Comparison of ENCODE assay signal across 1 cellular context in the genomic region with DNA sequence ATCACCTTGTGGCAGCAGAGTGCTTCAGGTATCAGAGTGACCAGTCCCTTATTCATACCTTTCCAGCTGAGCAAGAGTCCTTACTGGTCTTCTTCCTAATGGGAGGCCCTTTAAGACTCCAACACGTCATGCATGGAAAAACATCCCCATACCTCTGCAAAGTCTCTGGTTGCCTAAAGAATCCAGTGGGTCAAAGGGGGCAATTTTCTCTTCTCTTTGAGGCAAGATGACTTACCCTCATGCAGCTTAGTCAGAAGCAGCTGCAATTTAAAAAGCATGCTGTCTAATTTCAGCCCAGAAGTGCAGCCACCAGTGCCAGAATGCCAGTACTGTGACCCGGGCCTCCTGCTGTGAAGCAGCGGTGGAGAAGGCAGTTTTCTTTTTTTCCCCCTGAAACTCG.
TF ChIP-seq lines count a peak whose summit lies in the region.

No MANE protein-coding gene starts in this region.

TF ChIP-seq in GM23338, 12 proteins besides CTCF, POLR2A, EP300 and RAD21 (continued from another document):
- TF ChIP-seq, protein P1, sequence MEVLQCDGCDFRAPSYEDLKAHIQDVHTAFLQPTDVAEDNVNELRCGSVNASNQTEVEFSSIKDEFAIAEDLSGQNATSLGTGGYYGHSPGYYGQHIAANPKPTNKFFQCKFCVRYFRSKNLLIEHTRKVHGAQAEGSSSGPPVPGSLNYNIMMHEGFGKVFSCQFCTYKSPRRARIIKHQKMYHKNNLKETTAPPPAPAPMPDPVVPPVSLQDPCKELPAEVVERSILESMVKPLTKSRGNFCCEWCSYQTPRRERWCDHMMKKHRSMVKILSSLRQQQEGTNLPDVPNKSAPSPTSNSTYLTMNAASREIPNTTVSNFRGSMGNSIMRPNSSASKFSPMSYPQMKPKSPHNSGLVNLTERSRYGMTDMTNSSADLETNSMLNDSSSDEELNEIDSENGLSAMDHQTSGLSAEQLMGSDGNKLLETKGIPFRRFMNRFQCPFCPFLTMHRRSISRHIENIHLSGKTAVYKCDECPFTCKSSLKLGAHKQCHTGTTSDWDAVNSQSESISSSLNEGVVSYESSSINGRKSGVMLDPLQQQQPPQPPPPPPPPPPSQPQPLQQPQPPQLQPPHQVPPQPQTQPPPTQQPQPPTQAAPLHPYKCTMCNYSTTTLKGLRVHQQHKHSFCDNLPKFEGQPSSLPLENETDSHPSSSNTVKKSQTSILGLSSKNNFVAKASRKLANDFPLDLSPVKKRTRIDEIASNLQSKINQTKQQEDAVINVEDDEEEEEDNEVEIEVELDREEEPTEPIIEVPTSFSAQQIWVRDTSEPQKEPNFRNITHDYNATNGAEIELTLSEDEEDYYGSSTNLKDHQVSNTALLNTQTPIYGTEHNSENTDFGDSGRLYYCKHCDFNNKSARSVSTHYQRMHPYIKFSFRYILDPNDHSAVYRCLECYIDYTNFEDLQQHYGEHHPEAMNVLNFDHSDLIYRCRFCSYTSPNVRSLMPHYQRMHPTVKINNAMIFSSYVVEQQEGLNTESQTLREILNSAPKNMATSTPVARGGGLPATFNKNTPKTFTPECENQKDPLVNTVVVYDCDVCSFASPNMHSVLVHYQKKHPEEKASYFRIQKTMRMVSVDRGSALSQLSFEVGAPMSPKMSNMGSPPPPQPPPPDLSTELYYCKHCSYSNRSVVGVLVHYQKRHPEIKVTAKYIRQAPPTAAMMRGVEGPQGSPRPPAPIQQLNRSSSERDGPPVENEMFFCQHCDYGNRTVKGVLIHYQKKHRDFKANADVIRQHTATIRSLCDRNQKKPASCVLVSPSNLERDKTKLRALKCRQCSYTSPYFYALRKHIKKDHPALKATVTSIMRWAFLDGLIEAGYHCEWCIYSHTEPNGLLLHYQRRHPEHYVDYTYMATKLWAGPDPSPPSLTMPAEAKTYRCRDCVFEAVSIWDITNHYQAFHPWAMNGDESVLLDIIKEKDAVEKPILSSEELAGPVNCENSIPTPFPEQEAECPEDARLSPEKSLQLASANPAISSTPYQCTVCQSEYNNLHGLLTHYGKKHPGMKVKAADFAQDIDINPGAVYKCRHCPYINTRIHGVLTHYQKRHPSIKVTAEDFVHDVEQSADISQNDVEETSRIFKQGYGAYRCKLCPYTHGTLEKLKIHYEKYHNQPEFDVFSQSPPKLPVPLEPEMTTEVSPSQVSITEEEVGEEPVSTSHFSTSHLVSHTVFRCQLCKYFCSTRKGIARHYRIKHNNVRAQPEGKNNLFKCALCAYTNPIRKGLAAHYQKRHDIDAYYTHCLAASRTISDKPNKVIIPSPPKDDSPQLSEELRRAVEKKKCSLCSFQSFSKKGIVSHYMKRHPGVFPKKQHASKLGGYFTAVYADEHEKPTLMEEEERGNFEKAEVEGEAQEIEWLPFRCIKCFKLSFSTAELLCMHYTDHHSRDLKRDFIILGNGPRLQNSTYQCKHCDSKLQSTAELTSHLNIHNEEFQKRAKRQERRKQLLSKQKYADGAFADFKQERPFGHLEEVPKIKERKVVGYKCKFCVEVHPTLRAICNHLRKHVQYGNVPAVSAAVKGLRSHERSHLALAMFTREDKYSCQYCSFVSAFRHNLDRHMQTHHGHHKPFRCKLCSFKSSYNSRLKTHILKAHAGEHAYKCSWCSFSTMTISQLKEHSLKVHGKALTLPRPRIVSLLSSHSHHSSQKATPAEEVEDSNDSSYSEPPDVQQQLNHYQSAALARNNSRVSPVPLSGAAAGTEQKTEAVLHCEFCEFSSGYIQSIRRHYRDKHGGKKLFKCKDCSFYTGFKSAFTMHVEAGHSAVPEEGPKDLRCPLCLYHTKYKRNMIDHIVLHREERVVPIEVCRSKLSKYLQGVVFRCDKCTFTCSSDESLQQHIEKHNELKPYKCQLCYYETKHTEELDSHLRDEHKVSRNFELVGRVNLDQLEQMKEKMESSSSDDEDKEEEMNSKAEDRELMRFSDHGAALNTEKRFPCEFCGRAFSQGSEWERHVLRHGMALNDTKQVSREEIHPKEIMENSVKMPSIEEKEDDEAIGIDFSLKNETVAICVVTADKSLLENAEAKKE (CRISPR knock-in tag; IDR thresholded peaks at IDR 0.05): no peak
- no peak for TF ChIP-seq ZNF331 (CRISPR knock-in tag; IDR thresholded peaks at IDR 0.05; ENCODE audit: low read depth)
